27 cellular contexts compared by ENCODE assay signal in genomic region chr2:23002234-23002633, GRCh38.
DNase-seq lines count a peak whose midpoint lies in the region; ATAC-seq and TF ChIP-seq lines count a peak whose summit lies in the region.
"Had no signal": no experiment of that assay in that cellular context is flagged by ENCODE, and none has a peak within 500 bp of the region (broad histone marks: within the 10 kb centered on the region; RNA-seq: fewer than 3 reads in every experiment).

No MANE protein-coding gene starts in this region.

- no peak overlapping the region for H3K4me2 ChIP-seq in neural progenitor cell
- H3K4me2 ChIP-seq: PC-9 had no signal

- peak; percentile 12 for DNase-seq in DMS 273 (lab: John Stamatoyannopoulos, UW; ENCODE audit: unreplicated experiment)
- DNase-seq in DMS 273 treated with DMSO at 0.1 percent for 48 hours (lab: John Stamatoyannopoulos, UW) = no peak
- DNase-seq in NAMALWA (ENCODE audit: low spot score) = peak; percentile 3
- no peak for DNase-seq in epithelial cell of proximal tubule (ENCODE audit: low read depth)
- DNase-seq in neural progenitor cell (ENCODE audit: low spot score) = no peak
- no peak for DNase-seq in effector memory CD4-positive, alpha-beta T cell
- DNase-seq in NCI-H2081 treated with DMSO at 0.1 percent for 48 hours (lab: John Stamatoyannopoulos, UW) = no peak
- DNase-seq: activated CD4-positive, CD25-positive, alpha-beta regulatory T cell; activated naive CD4-positive, alpha-beta T cell treated with anti-CD3 and anti-CD28 coated beads for 36 hours; adrenal gland; body of pancreas; CD4-positive, alpha-beta memory T cell; cerebellar nuclear complex; DMS153; H7; MG63; NCI-H1417; NCI-H2029 treated with DMSO at 0.1 percent for 48 hours; NCI-H226; PC-9; Right ventricle myocardium superior; stimulated activated naive CD4-positive, alpha-beta T cell had no signal

- H3K9me3 ChIP-seq in neural progenitor cell (ENCODE audit: low read depth) = no peaks in the 10 kb centered on the region
- H3K9me3 ChIP-seq in effector memory CD4-positive, alpha-beta T cell (ENCODE audit: control insufficient read depth, low read length) = no peaks in the 10 kb centered on the region
- H3K9me3 ChIP-seq: adrenal gland, body of pancreas, MG63, vagina had no signal

- H4K20me1 ChIP-seq in neural progenitor cell (ENCODE audit: low read depth) = no peaks in the 10 kb centered on the region

- no peak overlapping the region for H3K27ac ChIP-seq in neural progenitor cell
- H3K27ac ChIP-seq in effector memory CD4-positive, alpha-beta T cell (ENCODE audit: insufficient read depth, low read length, poor library complexity, severe bottlenecking) = no peak overlapping the region
- H3K27ac ChIP-seq: adrenal gland, body of pancreas, parathyroid adenoma, PC-9, vagina had no signal

- H3K4me1 Mint-ChIP-seq in neural progenitor cell = peaks cover 2% of the 10 kb centered on the region
- H3K4me1 Mint-ChIP-seq: CD4-positive, alpha-beta memory T cell had no signal

- H3K79me2 ChIP-seq in neural progenitor cell (ENCODE audit: low read depth) = no peaks in the 10 kb centered on the region
- H3K79me2 ChIP-seq: parathyroid adenoma had no signal

- no peaks in the 10 kb centered on the region for H3K9me3 Mint-ChIP-seq in neural progenitor cell
- H3K9me3 Mint-ChIP-seq: activated naive CD4-positive, alpha-beta T cell treated with anti-CD3 and anti-CD28 coated beads for 36 hours had no signal

- no peaks in the 10 kb centered on the region for H3F3A ChIP-seq in neural progenitor cell (ENCODE audit: low read depth)

- no peak overlapping the region for H3K4me3 Mint-ChIP-seq in neural progenitor cell
- H3K4me3 Mint-ChIP-seq: activated naive CD4-positive, alpha-beta T cell treated with anti-CD3 and anti-CD28 coated beads for 36 hours; CD4-positive, alpha-beta memory T cell had no signal

- no peaks in the 10 kb centered on the region for H3K4me1 ChIP-seq in neural progenitor cell
- no peaks in the 10 kb centered on the region for H3K4me1 ChIP-seq in effector memory CD4-positive, alpha-beta T cell (ENCODE audit: control insufficient read depth, insufficient read depth, low read length, poor library complexity, severe bottlenecking)
- H3K4me1 ChIP-seq: adrenal gland, body of pancreas, parathyroid adenoma, vagina had no signal

- no peak for ATAC-seq in GM21619 (IDR thresholded peaks at IDR 0.05; ENCODE audit: unreplicated experiment)
- ATAC-seq: body of pancreas, sciatic nerve had no signal

- no peak overlapping the region for H2AFZ ChIP-seq in neural progenitor cell (replicated peaks)
- H2AFZ ChIP-seq: parathyroid adenoma, PC-9 had no signal

- H3K27me3 ChIP-seq in neural progenitor cell = no peaks in the 10 kb centered on the region
- no peaks in the 10 kb centered on the region for H3K27me3 ChIP-seq in effector memory CD4-positive, alpha-beta T cell (replicated peaks; ENCODE audit: control insufficient read depth, insufficient read depth, low read length, poor library complexity, severe bottlenecking)
- H3K27me3 ChIP-seq: adrenal gland, body of pancreas, MG63, vagina had no signal

- H3K27ac Mint-ChIP-seq in neural progenitor cell = no peak overlapping the region
- H3K27ac Mint-ChIP-seq: activated naive CD4-positive, alpha-beta T cell treated with anti-CD3 and anti-CD28 coated beads for 36 hours; CD4-positive, alpha-beta memory T cell had no signal

- no peaks in the 10 kb centered on the region for H3K27me3 Mint-ChIP-seq in neural progenitor cell (ENCODE audit: insufficient read depth, low read depth)

- H3K9ac ChIP-seq in neural progenitor cell = no peak overlapping the region
- H3K9ac ChIP-seq: parathyroid adenoma had no signal

- no peaks in the 10 kb centered on the region for H3K36me3 ChIP-seq in neural progenitor cell
- H3K36me3 ChIP-seq in effector memory CD4-positive, alpha-beta T cell (ENCODE audit: control insufficient read depth, insufficient read depth, low read length) = no peaks in the 10 kb centered on the region
- H3K36me3 ChIP-seq: adrenal gland, MG63, vagina had no signal

- no peaks in the 10 kb centered on the region for H3K36me3 Mint-ChIP-seq in neural progenitor cell
- H3K36me3 Mint-ChIP-seq: CD4-positive, alpha-beta memory T cell had no signal

- peak; percentile 37 for TF ChIP-seq CTCF in epithelial cell of proximal tubule (conservative IDR thresholded peaks at IDR 0.05; ENCODE audit: low read depth, low read length)
- peak; percentile 18 for TF ChIP-seq CTCF in neural progenitor cell (IDR thresholded peaks at IDR 0.05)

- no peak overlapping the region for H3K4me3 ChIP-seq in epithelial cell of proximal tubule (ENCODE audit: low read depth, low read length)
- H3K4me3 ChIP-seq in neural progenitor cell = no peak overlapping the region
- H3K4me3 ChIP-seq in effector memory CD4-positive, alpha-beta T cell (ENCODE audit: insufficient read depth, low read depth, low read length, poor library complexity, severe bottlenecking) = no peak overlapping the region
- H3K4me3 ChIP-seq: adrenal gland, body of pancreas, lung, MG63, PC-9, vagina had no signal

Comparison
In these comparisons a context has a peak if more than half of its experiments do, and no peak if none do; other contexts are left out.
1. DNase-seq: peak in DMS 273 (single experiment) and NAMALWA (single experiment); none in DMS 273 treated with DMSO at 0.1 percent for 48 hours (single experiment), epithelial cell of proximal tubule (single experiment), neural progenitor cell (single experiment), effector memory CD4-positive, alpha-beta T cell (0 of 3) and NCI-H2081 treated with DMSO at 0.1 percent for 48 hours (single experiment).